ENCODE assay signal across 1 cellular context in the genomic region with DNA sequence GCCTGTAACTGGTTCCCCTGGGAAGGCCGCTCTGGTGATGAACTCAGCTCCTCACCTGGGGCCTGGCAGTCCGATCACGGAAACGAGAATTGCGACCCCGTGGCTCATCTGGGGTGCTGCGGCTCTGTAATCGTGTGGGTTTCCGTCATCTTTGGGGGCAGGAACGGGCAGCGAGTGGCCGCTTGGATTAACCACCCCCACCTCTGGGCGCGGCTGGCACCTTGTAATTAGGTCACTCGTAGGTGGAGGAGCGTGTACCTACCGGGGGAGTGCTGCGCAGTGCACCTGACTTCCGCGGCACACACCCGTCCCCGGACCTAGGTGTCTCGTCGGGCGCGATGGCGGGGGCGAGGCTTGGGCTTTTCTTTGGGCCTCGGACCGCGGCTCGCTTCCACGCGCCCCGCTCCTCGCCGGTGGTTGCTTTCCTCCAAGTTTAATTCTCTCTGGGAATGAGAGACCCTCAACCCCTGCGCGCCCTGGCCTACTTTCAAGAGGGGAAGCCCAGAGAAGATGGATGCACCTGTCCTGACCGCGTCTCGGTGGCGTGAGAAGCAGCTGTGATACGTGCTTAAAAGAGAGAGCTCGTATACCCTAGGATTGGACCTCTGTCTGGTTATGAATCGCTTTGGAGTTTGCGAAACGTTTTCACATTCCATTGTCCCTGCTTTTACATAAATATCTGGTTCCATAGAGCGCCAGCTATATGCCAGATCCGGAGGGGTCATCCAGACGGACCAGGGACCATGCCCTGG.
TF ChIP-seq lines count a peak whose summit lies in the region.

No MANE protein-coding gene starts in this region.

TF ChIP-seq in GM12878, 131 proteins besides CTCF, POLR2A, EP300 and RAD21 (continued from another document):
- TF ChIP-seq, protein P1, sequence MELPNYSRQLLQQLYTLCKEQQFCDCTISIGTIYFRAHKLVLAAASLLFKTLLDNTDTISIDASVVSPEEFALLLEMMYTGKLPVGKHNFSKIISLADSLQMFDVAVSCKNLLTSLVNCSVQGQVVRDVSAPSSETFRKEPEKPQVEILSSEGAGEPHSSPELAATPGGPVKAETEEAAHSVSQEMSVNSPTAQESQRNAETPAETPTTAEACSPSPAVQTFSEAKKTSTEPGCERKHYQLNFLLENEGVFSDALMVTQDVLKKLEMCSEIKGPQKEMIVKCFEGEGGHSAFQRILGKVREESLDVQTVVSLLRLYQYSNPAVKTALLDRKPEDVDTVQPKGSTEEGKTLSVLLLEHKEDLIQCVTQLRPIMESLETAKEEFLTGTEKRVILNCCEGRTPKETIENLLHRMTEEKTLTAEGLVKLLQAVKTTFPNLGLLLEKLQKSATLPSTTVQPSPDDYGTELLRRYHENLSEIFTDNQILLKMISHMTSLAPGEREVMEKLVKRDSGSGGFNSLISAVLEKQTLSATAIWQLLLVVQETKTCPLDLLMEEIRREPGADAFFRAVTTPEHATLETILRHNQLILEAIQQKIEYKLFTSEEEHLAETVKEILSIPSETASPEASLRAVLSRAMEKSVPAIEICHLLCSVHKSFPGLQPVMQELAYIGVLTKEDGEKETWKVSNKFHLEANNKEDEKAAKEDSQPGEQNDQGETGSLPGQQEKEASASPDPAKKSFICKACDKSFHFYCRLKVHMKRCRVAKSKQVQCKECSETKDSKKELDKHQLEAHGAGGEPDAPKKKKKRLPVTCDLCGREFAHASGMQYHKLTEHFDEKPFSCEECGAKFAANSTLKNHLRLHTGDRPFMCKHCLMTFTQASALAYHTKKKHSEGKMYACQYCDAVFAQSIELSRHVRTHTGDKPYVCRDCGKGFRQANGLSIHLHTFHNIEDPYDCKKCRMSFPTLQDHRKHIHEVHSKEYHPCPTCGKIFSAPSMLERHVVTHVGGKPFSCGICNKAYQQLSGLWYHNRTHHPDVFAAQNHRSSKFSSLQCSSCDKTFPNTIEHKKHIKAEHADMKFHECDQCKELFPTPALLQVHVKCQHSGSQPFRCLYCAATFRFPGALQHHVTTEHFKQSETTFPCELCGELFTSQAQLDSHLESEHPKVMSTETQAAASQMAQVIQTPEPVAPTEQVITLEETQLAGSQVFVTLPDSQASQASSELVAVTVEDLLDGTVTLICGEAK (IDR thresholded peaks at IDR 0.05; ENCODE audit: borderline replicate concordance), result peak; percentile 38; the same call in 1 of the 2 replicates
